14 cellular contexts compared by ENCODE assay signal in genomic region chr12:24398605-24399004, GRCh38.
DNase-seq lines count a peak whose midpoint lies in the region; ATAC-seq and TF ChIP-seq lines count a peak whose summit lies in the region.
"Had no signal": no experiment of that assay in that cellular context is flagged by ENCODE, and none has a peak within 500 bp of the region (broad histone marks: within the 10 kb centered on the region; RNA-seq: fewer than 3 reads in every experiment).

No MANE protein-coding gene starts in this region.

- H3K27me3 Mint-ChIP-seq in chondrocyte (ENCODE audit: low read depth), result no peaks in the 10 kb centered on the region
- H3K27me3 Mint-ChIP-seq: activated naive CD8-positive, alpha-beta T cell had no signal

- intact Hi-C loops in left ventricle myocardium superior (cut with micrococcal nuclease), result no loop called here

- H3K27ac Mint-ChIP-seq in chondrocyte (ENCODE audit: unreplicated experiment), result no peak overlapping the region
- H3K27ac Mint-ChIP-seq: activated naive CD8-positive, alpha-beta T cell; CD14-positive monocyte had no signal

- H3K36me3 Mint-ChIP-seq in chondrocyte (ENCODE audit: low read depth), result peaks cover 2% of the 10 kb centered on the region
- H3K36me3 Mint-ChIP-seq: activated naive CD8-positive, alpha-beta T cell; CD14-positive monocyte had no signal

- H3K27me3 ChIP-seq in H7 (ENCODE audit: control insufficient read depth, insufficient read depth, low read length), result no peaks in the 10 kb centered on the region
- H3K27me3 ChIP-seq: esophagus muscularis mucosa had no signal

- ATAC-seq in GM18870 (IDR thresholded peaks at IDR 0.05; ENCODE audit: unreplicated experiment) (peak; percentile 70), HG02588 (IDR thresholded peaks at IDR 0.05; ENCODE audit: unreplicated experiment) (peak; percentile 47), HG03432 (IDR thresholded peaks at IDR 0.05; ENCODE audit: unreplicated experiment) (peak; percentile 83), left ventricle myocardium superior (no peak)

- H3K4me1 Mint-ChIP-seq in chondrocyte (ENCODE audit: low read depth), result peaks cover 13% of the 10 kb centered on the region
- H3K4me1 Mint-ChIP-seq: CD14-positive monocyte had no signal

- TF ChIP-seq CTCF in chondrocyte (IDR thresholded peaks at IDR 0.05), result no peak

- H3K4me3 ChIP-seq in H7 (ENCODE audit: insufficient read depth, low read depth, low read length), result no peak overlapping the region
- H3K4me3 ChIP-seq: esophagus muscularis mucosa had no signal

- H3K9me3 Mint-ChIP-seq in chondrocyte (ENCODE audit: low read depth), result no peaks in the 10 kb centered on the region

- H3K4me3 Mint-ChIP-seq in chondrocyte (ENCODE audit: unreplicated experiment), result no peak overlapping the region
- H3K4me3 Mint-ChIP-seq: activated naive CD8-positive, alpha-beta T cell; CD14-positive monocyte had no signal

- DNase-seq in germinal center (ENCODE audit: low spot score) (peak; percentile 43), chondrocyte (ENCODE audit: low spot score) (no peak), H7 (no peak), left ventricle myocardium superior (no peak), NCI-H2227 treated with DMSO at 0.1 percent for 48 hours (lab: John Stamatoyannopoulos, UW) (no peak)
- DNase-seq: mesendoderm, NCI-H1092, T1000 had no signal

- H3K36me3 ChIP-seq in H7 (replicated peaks; ENCODE audit: control insufficient read depth, insufficient read depth, low read length), result no peaks in the 10 kb centered on the region
- H3K36me3 ChIP-seq: esophagus muscularis mucosa had no signal
